1 cellular context compared by ENCODE assay signal in the genomic region with DNA sequence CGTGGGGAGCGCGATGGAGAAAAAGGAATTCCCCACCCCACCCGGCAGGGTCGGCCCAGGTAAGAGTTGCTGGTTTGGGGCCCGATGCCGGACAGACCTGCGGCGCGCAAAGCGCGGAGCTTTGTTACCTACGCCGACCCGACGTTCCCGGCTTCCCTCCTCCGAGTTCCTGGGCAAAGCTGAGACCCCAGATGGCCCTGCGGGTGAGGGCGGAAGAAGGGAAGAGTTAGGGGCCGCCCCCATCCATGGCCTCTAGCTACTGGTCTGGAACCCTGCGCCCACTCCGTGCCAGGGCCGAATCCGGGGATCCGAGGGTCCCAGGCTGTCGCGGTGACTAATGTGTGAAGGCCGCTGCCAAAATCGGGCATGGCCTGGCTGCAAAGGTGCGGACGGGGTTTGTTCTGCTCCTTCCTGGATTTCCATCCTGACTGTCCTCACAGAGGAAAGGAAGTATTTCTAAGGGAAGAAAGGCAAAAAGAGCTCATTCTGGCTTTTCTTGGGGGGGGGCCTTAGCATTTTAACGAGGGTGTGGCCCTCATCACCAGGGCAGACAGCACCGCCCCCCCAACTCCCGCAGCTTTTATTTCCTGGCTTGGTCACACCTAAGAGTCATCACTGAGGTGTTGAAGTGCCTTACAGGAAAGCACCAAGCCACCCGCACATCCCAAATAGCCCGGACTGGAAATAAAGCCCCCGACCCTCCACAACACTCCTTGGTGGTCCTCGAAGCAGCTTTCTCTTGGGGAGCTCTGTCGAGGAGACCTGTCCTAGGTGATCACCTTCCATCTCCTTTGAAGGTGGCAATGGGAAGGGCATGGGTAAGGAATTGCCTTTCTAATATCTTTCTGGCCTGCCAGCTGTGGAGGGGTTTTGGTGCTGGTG.
TF ChIP-seq lines count a peak whose summit lies in the region.

No MANE protein-coding gene starts in this region.

TF ChIP-seq in HepG2, 621 proteins besides CTCF, POLR2A, EP300 and RAD21 (continued from another document and continues in another):
- TF ChIP-seq, protein P1, sequence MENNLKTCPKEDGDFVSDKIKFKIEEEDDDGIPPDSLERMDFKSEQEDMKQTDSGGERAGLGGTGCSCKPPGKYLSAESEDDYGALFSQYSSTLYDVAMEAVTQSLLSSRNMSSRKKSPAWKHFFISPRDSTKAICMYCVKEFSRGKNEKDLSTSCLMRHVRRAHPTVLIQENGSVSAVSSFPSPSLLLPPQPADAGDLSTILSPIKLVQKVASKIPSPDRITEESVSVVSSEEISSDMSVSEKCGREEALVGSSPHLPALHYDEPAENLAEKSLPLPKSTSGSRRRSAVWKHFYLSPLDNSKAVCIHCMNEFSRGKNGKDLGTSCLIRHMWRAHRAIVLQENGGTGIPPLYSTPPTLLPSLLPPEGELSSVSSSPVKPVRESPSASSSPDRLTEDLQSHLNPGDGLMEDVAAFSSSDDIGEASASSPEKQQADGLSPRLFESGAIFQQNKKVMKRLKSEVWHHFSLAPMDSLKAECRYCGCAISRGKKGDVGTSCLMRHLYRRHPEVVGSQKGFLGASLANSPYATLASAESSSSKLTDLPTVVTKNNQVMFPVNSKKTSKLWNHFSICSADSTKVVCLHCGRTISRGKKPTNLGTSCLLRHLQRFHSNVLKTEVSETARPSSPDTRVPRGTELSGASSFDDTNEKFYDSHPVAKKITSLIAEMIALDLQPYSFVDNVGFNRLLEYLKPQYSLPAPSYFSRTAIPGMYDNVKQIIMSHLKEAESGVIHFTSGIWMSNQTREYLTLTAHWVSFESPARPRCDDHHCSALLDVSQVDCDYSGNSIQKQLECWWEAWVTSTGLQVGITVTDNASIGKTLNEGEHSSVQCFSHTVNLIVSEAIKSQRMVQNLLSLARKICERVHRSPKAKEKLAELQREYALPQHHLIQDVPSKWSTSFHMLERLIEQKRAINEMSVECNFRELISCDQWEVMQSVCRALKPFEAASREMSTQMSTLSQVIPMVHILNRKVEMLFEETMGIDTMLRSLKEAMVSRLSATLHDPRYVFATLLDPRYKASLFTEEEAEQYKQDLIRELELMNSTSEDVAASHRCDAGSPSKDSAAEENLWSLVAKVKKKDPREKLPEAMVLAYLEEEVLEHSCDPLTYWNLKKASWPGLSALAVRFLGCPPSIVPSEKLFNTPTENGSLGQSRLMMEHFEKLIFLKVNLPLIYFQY (CRISPR knock-in tag; IDR thresholded peaks at IDR 0.05; ENCODE audit: borderline replicate concordance): no peak
- TF ChIP-seq, protein P2, sequence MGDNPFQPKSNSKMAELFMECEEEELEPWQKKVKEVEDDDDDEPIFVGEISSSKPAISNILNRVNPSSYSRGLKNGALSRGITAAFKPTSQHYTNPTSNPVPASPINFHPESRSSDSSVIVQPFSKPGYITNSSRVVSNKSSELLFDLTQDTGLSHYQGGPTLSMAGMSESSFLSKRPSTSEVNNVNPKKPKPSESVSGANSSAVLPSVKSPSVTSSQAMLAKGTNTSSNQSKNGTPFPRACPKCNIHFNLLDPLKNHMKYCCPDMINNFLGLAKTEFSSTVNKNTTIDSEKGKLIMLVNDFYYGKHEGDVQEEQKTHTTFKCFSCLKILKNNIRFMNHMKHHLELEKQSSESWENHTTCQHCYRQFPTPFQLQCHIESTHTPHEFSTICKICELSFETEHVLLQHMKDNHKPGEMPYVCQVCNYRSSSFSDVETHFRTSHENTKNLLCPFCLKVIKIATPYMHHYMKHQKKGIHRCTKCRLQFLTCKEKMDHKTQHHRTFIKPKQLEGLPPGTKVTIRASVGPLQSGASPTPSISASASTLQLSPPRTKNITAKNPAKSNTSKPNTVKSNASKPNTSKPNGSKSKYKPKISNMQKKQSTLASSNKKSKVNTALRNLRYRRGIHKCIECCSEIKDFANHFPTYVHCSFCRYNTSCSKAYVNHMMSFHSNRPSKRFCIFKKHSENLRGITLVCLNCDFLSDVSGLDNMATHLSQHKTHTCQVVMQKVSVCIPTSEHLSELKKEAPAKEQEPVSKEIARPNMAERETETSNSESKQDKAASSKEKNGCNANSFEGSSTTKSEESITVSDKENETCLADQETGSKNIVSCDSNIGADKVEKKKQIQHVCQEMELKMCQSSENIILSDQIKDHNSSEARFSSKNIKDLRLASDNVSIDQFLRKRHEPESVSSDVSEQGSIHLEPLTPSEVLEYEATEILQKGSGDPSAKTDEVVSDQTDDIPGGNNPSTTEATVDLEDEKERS (CRISPR knock-in tag; IDR thresholded peaks at IDR 0.05): 0 out of 2 replicates have a peak, but pooled peaks have one; percentile 37
- TF ChIP-seq JUNB (CRISPR knock-in tag; IDR thresholded peaks at IDR 0.05; ENCODE audit: borderline replicate concordance) (no peak), TBX2 (CRISPR knock-in tag; IDR thresholded peaks at IDR 0.05; ENCODE audit: borderline replicate concordance) (peak; percentile 69), RAD51 (IDR thresholded peaks at IDR 0.05; ENCODE audit: borderline replicate concordance) (no peak), BRD4 (CRISPR knock-in tag; IDR thresholded peaks at IDR 0.05) (no peak; the same call in 1 of the 2 replicates), PAF1 (CRISPR knock-in tag; IDR thresholded peaks at IDR 0.05) (no peak), ZNF234 (CRISPR knock-in tag; conservative IDR thresholded peaks at IDR 0.05) (0 out of 2 replicates have a peak, but pooled peaks have one; percentile 20), RBM22 (optimal IDR thresholded peaks at IDR 0.05; ENCODE audit: low read length) (peak; percentile 69), SMARCE1 (IDR thresholded peaks at IDR 0.05; ENCODE audit: borderline replicate concordance) (no peak), ZNF367 (CRISPR knock-in tag; IDR thresholded peaks at IDR 0.05; ENCODE audit: borderline replicate concordance) (no peak; the same call in 1 of the 2 replicates), FOXK2 (IDR thresholded peaks at IDR 0.05) (no peak), ZBTB8A (CRISPR knock-in tag; IDR thresholded peaks at IDR 0.05; ENCODE audit: borderline replicate concordance, low read depth) (no peak), POLR2AphosphoS5 (IDR thresholded peaks at IDR 0.05; ENCODE audit: low read depth, low read length) (no peak), STAG1 (CRISPR knock-in tag; IDR thresholded peaks at IDR 0.05) (0 out of 2 replicates have a peak, but pooled peaks have one; percentile 20), POGZ (CRISPR knock-in tag; IDR thresholded peaks at IDR 0.05) (no peak), ZFP36 (IDR thresholded peaks at IDR 0.05; ENCODE audit: borderline replicate concordance, low read depth, low read length, partially characterized antibody) (no peak), GABPB1 (CRISPR knock-in tag; IDR thresholded peaks at IDR 0.05) (peak; percentile 53; the same call in 1 of the 2 replicates), WIZ (CRISPR knock-in tag; IDR thresholded peaks at IDR 0.05) (no peak; the same call in 1 of the 2 replicates), ZNF121 (CRISPR knock-in tag; IDR thresholded peaks at IDR 0.05) (no peak), AGO2 (optimal IDR thresholded peaks at IDR 0.05; ENCODE audit: low read depth, low read length) (peak; percentile 41), ERF (CRISPR knock-in tag; IDR thresholded peaks at IDR 0.05) (peak; percentile 52; the same call in 1 of the 2 replicates), RFXAP (CRISPR knock-in tag; IDR thresholded peaks at IDR 0.05; ENCODE audit: borderline replicate concordance) (no peak), ZNF567 (CRISPR knock-in tag; IDR thresholded peaks at IDR 0.05; ENCODE audit: borderline replicate concordance) (no peak), ZEB1 (IDR thresholded peaks at IDR 0.05; ENCODE audit: insufficient replicate concordance, low read depth) (peak; percentile 12), TP53 (CRISPR knock-in tag; conservative IDR thresholded peaks at IDR 0.05) (0 out of 2 replicates have a peak, but pooled peaks have one; percentile 10), AGO1 (IDR thresholded peaks at IDR 0.05; ENCODE audit: low read depth, low read length, poor library complexity, severe bottlenecking) (no peak), CAMTA2 (CRISPR knock-in tag; IDR thresholded peaks at IDR 0.05; ENCODE audit: borderline replicate concordance) (no peak), ATF7-NPFF (CRISPR knock-in tag; IDR thresholded peaks at IDR 0.05; ENCODE audit: low read depth) (0 out of 2 replicates have a peak, but pooled peaks have one; percentile 2), POLR2AphosphoS2 (IDR thresholded peaks at IDR 0.05; ENCODE audit: low read depth, low read length) (no peak), FOXA1 (IDR thresholded peaks at IDR 0.05) (no peak), FOXA1 (CRISPR knock-in tag; IDR thresholded peaks at IDR 0.05) (no peak; the same call in 1 of the 2 replicates), THYN1 (CRISPR knock-in tag; IDR thresholded peaks at IDR 0.05; ENCODE audit: borderline replicate concordance, low read depth) (no peak), CEBPB (IDR thresholded peaks at IDR 0.05; ENCODE audit: borderline replicate concordance, low read depth, low read length) (no peak), ZNF260 (CRISPR knock-in tag; IDR thresholded peaks at IDR 0.05; ENCODE audit: borderline replicate concordance, low read depth) (no peak), PRMT3 (CRISPR knock-in tag; IDR thresholded peaks at IDR 0.05; ENCODE audit: borderline replicate concordance, low read depth) (no peak), NFKBIZ (CRISPR knock-in tag; IDR thresholded peaks at IDR 0.05) (no peak), ZNF746 (CRISPR knock-in tag; IDR thresholded peaks at IDR 0.05) (peak; percentile 77; the same call in 1 of the 2 replicates)
- TF ChIP-seq, protein P3, sequence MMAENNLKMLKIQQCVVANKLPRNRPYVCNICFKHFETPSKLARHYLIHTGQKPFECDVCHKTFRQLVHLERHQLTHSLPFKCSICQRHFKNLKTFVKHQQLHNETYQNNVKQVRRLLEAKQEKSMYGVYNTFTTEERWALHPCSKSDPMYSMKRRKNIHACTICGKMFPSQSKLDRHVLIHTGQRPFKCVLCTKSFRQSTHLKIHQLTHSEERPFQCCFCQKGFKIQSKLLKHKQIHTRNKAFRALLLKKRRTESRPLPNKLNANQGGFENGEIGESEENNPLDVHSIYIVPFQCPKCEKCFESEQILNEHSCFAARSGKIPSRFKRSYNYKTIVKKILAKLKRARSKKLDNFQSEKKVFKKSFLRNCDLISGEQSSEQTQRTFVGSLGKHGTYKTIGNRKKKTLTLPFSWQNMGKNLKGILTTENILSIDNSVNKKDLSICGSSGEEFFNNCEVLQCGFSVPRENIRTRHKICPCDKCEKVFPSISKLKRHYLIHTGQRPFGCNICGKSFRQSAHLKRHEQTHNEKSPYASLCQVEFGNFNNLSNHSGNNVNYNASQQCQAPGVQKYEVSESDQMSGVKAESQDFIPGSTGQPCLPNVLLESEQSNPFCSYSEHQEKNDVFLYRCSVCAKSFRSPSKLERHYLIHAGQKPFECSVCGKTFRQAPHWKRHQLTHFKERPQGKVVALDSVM (CRISPR knock-in tag; IDR thresholded peaks at IDR 0.05): no peak
- TF ChIP-seq, protein P4, sequence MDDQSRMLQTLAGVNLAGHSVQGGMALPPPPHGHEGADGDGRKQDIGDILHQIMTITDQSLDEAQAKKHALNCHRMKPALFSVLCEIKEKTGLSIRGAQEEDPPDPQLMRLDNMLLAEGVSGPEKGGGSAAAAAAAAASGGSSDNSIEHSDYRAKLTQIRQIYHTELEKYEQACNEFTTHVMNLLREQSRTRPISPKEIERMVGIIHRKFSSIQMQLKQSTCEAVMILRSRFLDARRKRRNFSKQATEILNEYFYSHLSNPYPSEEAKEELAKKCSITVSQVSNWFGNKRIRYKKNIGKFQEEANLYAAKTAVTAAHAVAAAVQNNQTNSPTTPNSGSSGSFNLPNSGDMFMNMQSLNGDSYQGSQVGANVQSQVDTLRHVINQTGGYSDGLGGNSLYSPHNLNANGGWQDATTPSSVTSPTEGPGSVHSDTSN (CRISPR knock-in tag; IDR thresholded peaks at IDR 0.05; ENCODE audit: borderline replicate concordance): no peak
- TF ChIP-seq, protein P5, sequence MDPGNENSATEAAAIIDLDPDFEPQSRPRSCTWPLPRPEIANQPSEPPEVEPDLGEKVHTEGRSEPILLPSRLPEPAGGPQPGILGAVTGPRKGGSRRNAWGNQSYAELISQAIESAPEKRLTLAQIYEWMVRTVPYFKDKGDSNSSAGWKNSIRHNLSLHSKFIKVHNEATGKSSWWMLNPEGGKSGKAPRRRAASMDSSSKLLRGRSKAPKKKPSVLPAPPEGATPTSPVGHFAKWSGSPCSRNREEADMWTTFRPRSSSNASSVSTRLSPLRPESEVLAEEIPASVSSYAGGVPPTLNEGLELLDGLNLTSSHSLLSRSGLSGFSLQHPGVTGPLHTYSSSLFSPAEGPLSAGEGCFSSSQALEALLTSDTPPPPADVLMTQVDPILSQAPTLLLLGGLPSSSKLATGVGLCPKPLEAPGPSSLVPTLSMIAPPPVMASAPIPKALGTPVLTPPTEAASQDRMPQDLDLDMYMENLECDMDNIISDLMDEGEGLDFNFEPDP (CRISPR knock-in tag; conservative IDR thresholded peaks at IDR 0.05): no peak
- TF ChIP-seq, protein P6, sequence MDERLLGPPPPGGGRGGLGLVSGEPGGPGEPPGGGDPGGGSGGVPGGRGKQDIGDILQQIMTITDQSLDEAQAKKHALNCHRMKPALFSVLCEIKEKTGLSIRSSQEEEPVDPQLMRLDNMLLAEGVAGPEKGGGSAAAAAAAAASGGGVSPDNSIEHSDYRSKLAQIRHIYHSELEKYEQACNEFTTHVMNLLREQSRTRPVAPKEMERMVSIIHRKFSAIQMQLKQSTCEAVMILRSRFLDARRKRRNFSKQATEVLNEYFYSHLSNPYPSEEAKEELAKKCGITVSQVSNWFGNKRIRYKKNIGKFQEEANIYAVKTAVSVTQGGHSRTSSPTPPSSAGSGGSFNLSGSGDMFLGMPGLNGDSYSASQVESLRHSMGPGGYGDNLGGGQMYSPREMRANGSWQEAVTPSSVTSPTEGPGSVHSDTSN (CRISPR knock-in tag; IDR thresholded peaks at IDR 0.05): no peak
- TF ChIP-seq, protein P7, sequence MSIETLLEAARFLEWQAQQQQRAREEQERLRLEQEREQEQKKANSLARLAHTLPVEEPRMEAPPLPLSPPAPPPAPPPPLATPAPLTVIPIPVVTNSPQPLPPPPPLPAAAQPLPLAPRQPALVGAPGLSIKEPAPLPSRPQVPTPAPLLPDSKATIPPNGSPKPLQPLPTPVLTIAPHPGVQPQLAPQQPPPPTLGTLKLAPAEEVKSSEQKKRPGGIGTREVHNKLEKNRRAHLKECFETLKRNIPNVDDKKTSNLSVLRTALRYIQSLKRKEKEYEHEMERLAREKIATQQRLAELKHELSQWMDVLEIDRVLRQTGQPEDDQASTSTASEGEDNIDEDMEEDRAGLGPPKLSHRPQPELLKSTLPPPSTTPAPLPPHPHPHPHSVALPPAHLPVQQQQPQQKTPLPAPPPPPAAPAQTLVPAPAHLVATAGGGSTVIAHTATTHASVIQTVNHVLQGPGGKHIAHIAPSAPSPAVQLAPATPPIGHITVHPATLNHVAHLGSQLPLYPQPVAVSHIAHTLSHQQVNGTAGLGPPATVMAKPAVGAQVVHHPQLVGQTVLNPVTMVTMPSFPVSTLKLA (IDR thresholded peaks at IDR 0.05): no peak
- TF ChIP-seq, protein P8, sequence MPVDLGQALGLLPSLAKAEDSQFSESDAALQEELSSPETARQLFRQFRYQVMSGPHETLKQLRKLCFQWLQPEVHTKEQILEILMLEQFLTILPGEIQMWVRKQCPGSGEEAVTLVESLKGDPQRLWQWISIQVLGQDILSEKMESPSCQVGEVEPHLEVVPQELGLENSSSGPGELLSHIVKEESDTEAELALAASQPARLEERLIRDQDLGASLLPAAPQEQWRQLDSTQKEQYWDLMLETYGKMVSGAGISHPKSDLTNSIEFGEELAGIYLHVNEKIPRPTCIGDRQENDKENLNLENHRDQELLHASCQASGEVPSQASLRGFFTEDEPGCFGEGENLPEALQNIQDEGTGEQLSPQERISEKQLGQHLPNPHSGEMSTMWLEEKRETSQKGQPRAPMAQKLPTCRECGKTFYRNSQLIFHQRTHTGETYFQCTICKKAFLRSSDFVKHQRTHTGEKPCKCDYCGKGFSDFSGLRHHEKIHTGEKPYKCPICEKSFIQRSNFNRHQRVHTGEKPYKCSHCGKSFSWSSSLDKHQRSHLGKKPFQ (CRISPR knock-in tag; IDR thresholded peaks at IDR 0.05; ENCODE audit: insufficient replicate concordance): peak; percentile 71
